ENCODE assay signal across 9 cellular contexts in genomic region chr20:43191946-43192847, GRCh38. TPM values are rescaled to one million over a fixed set of nuclear protein-coding genes. Genes with fewer than 3 reads are reported as not detected.
DNase-seq lines count a peak whose midpoint lies in the region; ATAC-seq and TF ChIP-seq lines count a peak whose summit lies in the region.
"Had no signal": no experiment of that assay in that cellular context is flagged by ENCODE, and none has a peak within 500 bp of the region (broad histone marks: within the 10 kb centered on the region; RNA-seq: fewer than 3 reads in every experiment).

No MANE protein-coding gene starts in this region.

- H3K9me3 ChIP-seq in OCI-LY7 (ENCODE audit: low read length): no peaks in the 10 kb centered on the region
- H3K9me3 ChIP-seq in esophagus squamous epithelium: no peaks in the 10 kb centered on the region

- H3K27me3 ChIP-seq in esophagus squamous epithelium: peaks cover 0 to 74% (median 10%) of the 10 kb centered on the region in 4 donors

- intact Hi-C loops in OCI-LY7 (cut with micrococcal nuclease; ENCODE audit: unreplicated experiment): no loop called here
- intact Hi-C loops in esophagus squamous epithelium (cut with DNase I): loop anchor here (10.0 kb wide), 1 partner anchor 1307 kb away; no protein-coding TSS in a partner anchor

- H4K20me1 ChIP-seq in OCI-LY7 (ENCODE audit: insufficient read depth, low read length): no peaks in the 10 kb centered on the region

- H3K27ac ChIP-seq in 22Rv1: no peak overlapping the region
- no peak overlapping the region for H3K27ac ChIP-seq in OCI-LY7 (ENCODE audit: low read depth, low read length, poor library complexity, severe bottlenecking)
- no peak overlapping the region for H3K27ac ChIP-seq in esophagus squamous epithelium

- H3K36me3 ChIP-seq in OCI-LY7 (ENCODE audit: insufficient read depth, low read length): no peaks in the 10 kb centered on the region
- no peaks in the 10 kb centered on the region for H3K36me3 ChIP-seq in esophagus squamous epithelium

- H3K4me1 ChIP-seq in OCI-LY7 (ENCODE audit: insufficient read depth, low read length, poor library complexity, severe bottlenecking): no peaks in the 10 kb centered on the region
- H3K4me1 ChIP-seq in esophagus squamous epithelium: peaks cover 7 to 25% (median 9%) of the 10 kb centered on the region in 3 donors

- CTCF ChIA-PET in OCI-LY7 (lab: Charles Lee; ENCODE audit: unreplicated experiment): no interaction called here

- H3K9me2 ChIP-seq in OCI-LY7 (ENCODE audit: insufficient read depth, low read length): no peaks in the 10 kb centered on the region

- BruUV-seq in OCI-LY7 (replicated peaks; lab: Mats Ljungman, UMichigan): no TSS peak

- POLR2A ChIA-PET in OCI-LY7 (lab: Charles Lee): no interaction called here

- TF ChIP-seq POLR2A in esophagus squamous epithelium (IDR thresholded peaks at IDR 0.05): no peak

- no peaks in the 10 kb centered on the region for H3K79me2 ChIP-seq in OCI-LY7 (ENCODE audit: insufficient read depth, low read depth, low read length)

- no peak overlapping the region for H2AFZ ChIP-seq in OCI-LY7 (ENCODE audit: low read length)

- TF ChIP-seq CTCF in 22Rv1 (IDR thresholded peaks at IDR 0.05) (peak; percentile 82), GM12875 (IDR thresholded peaks at IDR 0.05; ENCODE audit: borderline replicate concordance, insufficient read depth, low read depth, low read length) (peak; percentile 69; the same call in 1 of the 2 replicates), OCI-LY7 (conservative IDR thresholded peaks at IDR 0.05; ENCODE audit: low read length) (peak; percentile 76), esophagus squamous epithelium (IDR thresholded peaks at IDR 0.05) (peak in 3 of 6 experiments; percentile 9 to 50 (median 31))

- no peak for ATAC-seq in stimulated activated naive CD8-positive, alpha-beta T cell treated with anti-CD3 and anti-CD28 coated beads, Interleukin-15, Interleukin-2, amounts not matched to agents 100 U/mL and 50 U/mL, for 24 hours
- ATAC-seq in HG03460 (IDR thresholded peaks at IDR 0.05; ENCODE audit: unreplicated experiment): no peak

- H3K4me3 ChIP-seq in GM12875 (ENCODE audit: low read depth, low read length) (no peak overlapping the region), OCI-LY7 (ENCODE audit: low read depth, low read length, poor library complexity, severe bottlenecking) (no peak overlapping the region), esophagus squamous epithelium (no peak overlapping the region)

- 27 to 43% methylated on average over 6 to 7 of the region's 12 CpGs for WGBS in esophagus squamous epithelium, 2 donors

- DNase-seq in OCI-LY7 (ENCODE audit: low spot score) (peak; percentile 18), globus pallidus (ENCODE audit: low spot score) (peak; percentile 21), esophagus squamous epithelium (lab: John Stamatoyannopoulos, UW) (no peak)
- DNase-seq in stimulated activated naive CD8-positive, alpha-beta T cell treated with anti-CD3 and anti-CD28 coated beads, Interleukin-15, Interleukin-2, amounts not matched to agents 100 U/mL and 50 U/mL, for 24 hours: peak; percentile 21
- no peak for DNase-seq in stimulated activated naive CD4-positive, alpha-beta T cell treated with Interleukin-2 at 50 U/mL for 16 hours (lab: John Stamatoyannopoulos, UW)
- DNase-seq: activated naive CD8-positive, alpha-beta T cell treated with anti-CD3 and anti-CD28 coated beads, Interleukin-2, amount 10 ng/mL, durations not matched to agents 7 days and 5 days had no signal

- H3K4me2 ChIP-seq in OCI-LY7 (ENCODE audit: low read length): no peak overlapping the region

RNA-seq across cellular contexts. Expression of gene PTPRT, which starts 2.5 kb away (rescaled TPM):
- not detected in 2 replicates for total RNA-seq in OCI-LY7 (2014; rRNA removed; shearing (Covaris generic))
- total RNA-seq in OCI-LY7 (2022) (not detected in 2 replicates), esophagus squamous epithelium (under 1 TPM in 2 of 4 donors, not detected in 2; under 0.01 to 0.06 TPM)
- total RNA-seq: activated naive CD8-positive, alpha-beta T cell treated with anti-CD3 and anti-CD28 coated beads, Interleukin-2, amount 10 ng/mL, durations not matched to agents 7 days and 5 days had no signal

Comparison
In these comparisons a context has a peak if more than half of its experiments do, and no peak if none do; other contexts are left out.
1. DNase-seq: peak in OCI-LY7 (single experiment), globus pallidus (single experiment) and stimulated activated naive CD8-positive, alpha-beta T cell treated with anti-CD3 and anti-CD28 coated beads, Interleukin-15, Interleukin-2, amounts not matched to agents 100 U/mL and 50 U/mL, for 24 hours (single experiment); none in stimulated activated naive CD4-positive, alpha-beta T cell treated with Interleukin-2 at 50 U/mL for 16 hours (single experiment) and esophagus squamous epithelium (single experiment).